ENCODE assay signal across 1 cellular context in genomic region chr12:3129301-3130052, GRCh38.
TF ChIP-seq lines count a peak whose summit lies in the region.

No MANE protein-coding gene starts in this region.

TF ChIP-seq in GM23338, 12 proteins besides CTCF, POLR2A, EP300 and RAD21 (continued from another document):
- no peak for TF ChIP-seq REST (IDR thresholded peaks at IDR 0.05; ENCODE audit: unreplicated experiment)
TF ChIP-seq in GM23338: peak in this region for 0.
